9 cellular contexts compared by ENCODE assay signal in genomic region chr9:98410185-98410697, GRCh38.
DNase-seq lines count a peak whose midpoint lies in the region; ATAC-seq, FAIRE-seq and TF ChIP-seq lines count a peak whose summit lies in the region.
"Had no signal": no experiment of that assay in that cellular context is flagged by ENCODE, and none has a peak within 500 bp of the region (broad histone marks: within the 10 kb centered on the region; RNA-seq: fewer than 3 reads in every experiment).

No MANE protein-coding gene starts in this region.

- no peaks in the 10 kb centered on the region for H3K4me1 ChIP-seq in small intestine (ENCODE audit: control insufficient read depth in 2 of 2, insufficient read depth in 1 of 2, low read depth in 1 of 2, low read length in 1 of 2)

- no peak overlapping the region for H3K27ac Mint-ChIP-seq in WTC11
- no peak overlapping the region for H3K27ac Mint-ChIP-seq in activated CD4-positive, alpha-beta T cell treated with anti-CD3 and anti-CD28 coated beads, Interleukin-2, amount 10 ng/mL, durations not matched to agents 24 days and 14 days

- H3K27me3 ChIP-seq in HL-60 (ENCODE audit: insufficient read depth, poor library complexity, severe bottlenecking) = peaks cover 3% of the 10 kb centered on the region
- H3K27me3 ChIP-seq in small intestine (ENCODE audit: control insufficient read depth in 2 of 2, insufficient read depth in 2 of 2, low read length in 2 of 2) = no peaks in the 10 kb centered on the region

- H3K9me3 Mint-ChIP-seq in WTC11 = peaks cover 6% of the 10 kb centered on the region
- no peaks in the 10 kb centered on the region for H3K9me3 Mint-ChIP-seq in activated CD4-positive, alpha-beta T cell treated with anti-CD3 and anti-CD28 coated beads, Interleukin-2, amount 10 ng/mL, durations not matched to agents 24 days and 14 days

- peak; percentile 87 for ATAC-seq in WTC11
- peak; percentile 75 for ATAC-seq in left ventricle myocardium superior

- H3K4me3 ChIP-seq in HL-60 (replicated peaks; ENCODE audit: insufficient read depth, low read length) (no peak overlapping the region), small intestine (ENCODE audit: low read depth in 1 of 2, low read length in 2 of 2) (no peak overlapping the region)
- H3K4me3 ChIP-seq: skin epidermis had no signal

- DNase-seq in HL-60 (ENCODE audit: low read depth in 1 of 2, low spot score in 1 of 2) (peak; percentile 28 to 78), WTC11 (ENCODE audit: low spot score) (peak; percentile 53), left ventricle myocardium superior (no peak), small intestine (peak; percentile 39), GM10248 (ENCODE audit: extremely low spot score) (no peak)
- DNase-seq in activated CD4-positive, alpha-beta T cell treated with anti-CD3 and anti-CD28 coated beads, Interleukin-2, amount 50 U/mL, for 1 hour = no peak
- no peak for DNase-seq in activated CD4-positive, alpha-beta T cell treated with anti-CD3 and anti-CD28 coated beads, Interleukin-2, amount 10 ng/mL, durations not matched to agents 24 days and 14 days
- DNase-seq in stimulated activated CD4-positive, alpha-beta T cell treated with anti-CD3 and anti-CD28 coated beads, Interleukin-1b, Interleukin-23, amount 100 ng/mL, for 48 hours = no peak

- POLR2A ChIA-PET in WTC11 (lab: Charles Lee) (no interaction called here), GM10248 (lab: Yijun Ruan, JAX) (no interaction called here)

- H3K27me3 Mint-ChIP-seq in WTC11 (ENCODE audit: low read depth) = no peaks in the 10 kb centered on the region; the same call in 1 of the 2 replicates
- no peaks in the 10 kb centered on the region for H3K27me3 Mint-ChIP-seq in activated CD4-positive, alpha-beta T cell treated with anti-CD3 and anti-CD28 coated beads, Interleukin-2, amount 10 ng/mL, durations not matched to agents 24 days and 14 days

- peak overlapping the region; percentile 47 for H3K4me3 Mint-ChIP-seq in WTC11
- no peak overlapping the region for H3K4me3 Mint-ChIP-seq in activated CD4-positive, alpha-beta T cell treated with anti-CD3 and anti-CD28 coated beads, Interleukin-2, amount 10 ng/mL, durations not matched to agents 24 days and 14 days

- TF ChIP-seq CTCF in HL-60 (IDR thresholded peaks at IDR 0.05; ENCODE audit: insufficient read depth, low read length) (no peak), WTC11 (IDR thresholded peaks at IDR 0.05) (no peak), GM10248 (IDR thresholded peaks at IDR 0.05; ENCODE audit: control extremely low read depth, extremely low read depth, low read depth, missing control alignments) (no peak)

- intact Hi-C loops in left ventricle myocardium superior (cut with micrococcal nuclease) = no loop called here
- intact Hi-C loops in activated CD4-positive, alpha-beta T cell treated with anti-CD3 and anti-CD28 coated beads, Interleukin-2, amount 10 ng/mL, durations not matched to agents 24 days and 14 days (cut with micrococcal nuclease) = no loop called here

- no peak for FAIRE-seq in small intestine (lab: Jason Lieb, UNC)

- H3K4me1 Mint-ChIP-seq in WTC11 = peaks cover 57% of the 10 kb centered on the region
- peaks cover 6% of the 10 kb centered on the region for H3K4me1 Mint-ChIP-seq in activated CD4-positive, alpha-beta T cell treated with anti-CD3 and anti-CD28 coated beads, Interleukin-2, amount 10 ng/mL, durations not matched to agents 24 days and 14 days

- CTCF ChIA-PET in WTC11 (lab: Charles Lee) (interaction anchor here (0.5 to 2.0 kb wide), 15 partner anchors 8 to 967 kb away, joined by 3 to 14 read pairs (median 4); no protein-coding TSS in a partner anchor), GM10248 (lab: Yijun Ruan, JAX) (interaction anchor here (1.3 to 1.4 kb wide), 2 partner anchors 13 to 31 kb away, joined by 3 read pairs; no protein-coding TSS in a partner anchor)

- H3K27ac ChIP-seq in HL-60 (replicated peaks) = no peak overlapping the region
- H3K27ac ChIP-seq in small intestine (ENCODE audit: low read depth in 1 of 2, low read length in 1 of 2) = no peak overlapping the region
- H3K27ac ChIP-seq: skin epidermis had no signal

- H3K36me3 ChIP-seq in small intestine (ENCODE audit: control insufficient read depth in 2 of 2, insufficient read depth in 2 of 2, low read length in 2 of 2) = no peaks in the 10 kb centered on the region

- WGBS in small intestine, 3 donors = 27 to 41% (median 28%) methylated on average over 8 of the region's 8 CpGs

- H3K36me3 Mint-ChIP-seq in WTC11 = no peaks in the 10 kb centered on the region
- H3K36me3 Mint-ChIP-seq in activated CD4-positive, alpha-beta T cell treated with anti-CD3 and anti-CD28 coated beads, Interleukin-2, amount 10 ng/mL, durations not matched to agents 24 days and 14 days (ENCODE audit: low read depth) = no peaks in the 10 kb centered on the region

- H3K9me3 ChIP-seq in small intestine (ENCODE audit: control insufficient read depth, low read depth) = no peaks in the 10 kb centered on the region

TF ChIP-seq in WTC11, 78 proteins besides CTCF, POLR2A, EP300 and RAD21 (continues in another document):
- no peak for TF ChIP-seq ZNF138 (CRISPR knock-in tag; conservative IDR thresholded peaks at IDR 0.05)
- no peak for TF ChIP-seq PRDM15 (CRISPR knock-in tag; IDR thresholded peaks at IDR 0.05)
- no peak for TF ChIP-seq FOXP1 (CRISPR knock-in tag; IDR thresholded peaks at IDR 0.05; ENCODE audit: borderline replicate concordance)
- TF ChIP-seq IRF2 (CRISPR knock-in tag; IDR thresholded peaks at IDR 0.05; ENCODE audit: borderline replicate concordance, low read depth) = no peak
- no peak for TF ChIP-seq CDX4 (CRISPR knock-in tag; IDR thresholded peaks at IDR 0.05; ENCODE audit: borderline replicate concordance)
- no peak for TF ChIP-seq TCF7 (CRISPR knock-in tag; IDR thresholded peaks at IDR 0.05; ENCODE audit: low read depth)
- no peak for TF ChIP-seq FOXP4 (CRISPR knock-in tag; IDR thresholded peaks at IDR 0.05)
- no peak for TF ChIP-seq IRF1 (CRISPR knock-in tag; IDR thresholded peaks at IDR 0.05)
- no peak for TF ChIP-seq E2F4 (CRISPR knock-in tag; IDR thresholded peaks at IDR 0.05; ENCODE audit: borderline replicate concordance, low read depth)

Comparison
In these comparisons a context has a peak if more than half of its experiments do, and no peak if none do; other contexts are left out.
1. DNase-seq: peak in HL-60 (2 of 2), WTC11 (single experiment) and small intestine (single experiment); none in left ventricle myocardium superior (single experiment), GM10248 (single experiment), activated CD4-positive, alpha-beta T cell treated with anti-CD3 and anti-CD28 coated beads, Interleukin-2, amount 50 U/mL, for 1 hour (single experiment), activated CD4-positive, alpha-beta T cell treated with anti-CD3 and anti-CD28 coated beads, Interleukin-2, amount 10 ng/mL, durations not matched to agents 24 days and 14 days (single experiment) and stimulated activated CD4-positive, alpha-beta T cell treated with anti-CD3 and anti-CD28 coated beads, Interleukin-1b, Interleukin-23, amount 100 ng/mL, for 48 hours (single experiment).